In genomic region chr2:108565778-108566375, GRCh38 we compare ENCODE assay signal across 10 cellular contexts. TPM values are rescaled to one million over a fixed set of nuclear protein-coding genes. Genes with fewer than 3 reads are reported as not detected.
DNase-seq lines count a peak whose midpoint lies in the region; ATAC-seq, FAIRE-seq and TF ChIP-seq lines count a peak whose summit lies in the region.
"Had no signal": no experiment of that assay in that cellular context is flagged by ENCODE, and none has a peak within 500 bp of the region (broad histone marks: within the 10 kb centered on the region; RNA-seq: fewer than 3 reads in every experiment).

No MANE protein-coding gene starts in this region.

- no peaks in the 10 kb centered on the region for H3K27me3 ChIP-seq in PC-9 (ENCODE audit: insufficient read depth, low read depth)

- no peak overlapping the region for H3K4me3 ChIP-seq in PC-9

- no peak overlapping the region for H3K27ac ChIP-seq in PC-9

- no peak overlapping the region for H2AFZ ChIP-seq in PC-9

- H3K4me1 ChIP-seq in PC-9 (replicated peaks; ENCODE audit: insufficient read depth) = peaks cover under 1% of the 10 kb centered on the region; the same call in 1 of the 2 replicates

- H3K4me2 ChIP-seq in PC-9 = no peak overlapping the region

- H3F3A ChIP-seq in PC-9 (ENCODE audit: insufficient read depth, low read depth) = no peaks in the 10 kb centered on the region

- POLR2A ChIA-PET in PC-9 (lab: Charles Lee; ENCODE audit: unreplicated experiment) = interaction anchor here (0.6 kb wide), 1 partner anchor 175 kb away, joined by 3 read pairs; no protein-coding TSS in a partner anchor

- peaks cover 11% of the 10 kb centered on the region; the same call in 1 of the 2 replicates for H3K79me2 ChIP-seq in PC-9 (ENCODE audit: low read depth)

- FAIRE-seq in RCC 7860 (lab: Jason Lieb, UNC) = no peak

- CTCF ChIA-PET in PC-9 (lab: Charles Lee) = no interaction called here

- no peaks in the 10 kb centered on the region for H3K9me3 ChIP-seq in PC-9 (ENCODE audit: insufficient read depth, low read depth)

- peak; percentile 71 for ATAC-seq in GM18502 (IDR thresholded peaks at IDR 0.05; ENCODE audit: poor library complexity, unreplicated experiment)
- peak; percentile 78 for ATAC-seq in GM19463 (IDR thresholded peaks at IDR 0.05; ENCODE audit: unreplicated experiment)
- peak; percentile 66 for ATAC-seq in HG03095 (IDR thresholded peaks at IDR 0.05; ENCODE audit: unreplicated experiment)
- ATAC-seq in HG03520 (IDR thresholded peaks at IDR 0.05; ENCODE audit: unreplicated experiment) = no peak

- intact Hi-C loops in PC-9 (cut with micrococcal nuclease; ENCODE audit: unreplicated experiment) = no loop called here

- TF ChIP-seq CTCF in PC-9 (conservative IDR thresholded peaks at IDR 0.05) = no peak

- H4K20me1 ChIP-seq in PC-9 (ENCODE audit: insufficient read depth) = no peaks in the 10 kb centered on the region

- no peaks in the 10 kb centered on the region for H3K36me3 ChIP-seq in PC-9 (ENCODE audit: low read depth)

- DNase-seq in fibroblast of peridontal ligament (ENCODE audit: extremely low read depth) (peak; percentile 61), PC-9 (no peak), NCI-H128 (lab: John Stamatoyannopoulos, UW; ENCODE audit: unreplicated experiment) (no peak), RCC 7860 (ENCODE audit: low spot score) (no peak)
- DNase-seq: effector CD4-positive, alpha-beta T cell; stimulated activated CD4-positive, alpha-beta T cell treated with anti-CD3 and anti-CD28 coated beads, Interleukin-4, amount 100 ng/mL, for 24 hours had no signal

- BruUV-seq in PC-9 (replicated peaks; lab: Mats Ljungman, UMichigan) = no TSS peak

- no peaks in the 10 kb centered on the region for H3K9me2 ChIP-seq in PC-9 (ENCODE audit: insufficient read depth)

RNA-seq across cellular contexts. Expression of gene LIMS1, which starts 31.6 kb away (rescaled TPM):
- 58.2 and 61.6 TPM in 2 replicates for total RNA-seq in PC-9 (2021)
